ENCODE assay signal across 10 cellular contexts in the genomic region with DNA sequence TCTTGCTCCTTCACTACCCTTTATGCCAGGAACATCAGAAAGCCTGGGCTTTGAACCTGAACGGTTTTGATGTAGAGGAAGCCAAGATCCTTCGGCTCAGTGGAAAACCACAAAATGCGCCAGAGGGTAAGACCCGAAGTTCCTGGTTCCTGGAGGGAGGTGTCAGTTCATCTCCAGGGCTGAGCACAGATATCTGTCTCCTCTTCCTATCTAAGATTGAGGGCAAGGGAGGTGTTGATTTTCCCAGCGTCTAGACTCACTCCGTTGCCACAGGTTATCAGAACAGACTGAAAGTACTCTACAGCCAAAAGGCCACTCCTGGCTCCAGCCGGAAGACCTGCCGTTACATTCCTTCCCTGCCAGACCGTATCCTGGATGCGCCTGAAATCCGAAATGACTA. TPM values are rescaled to one million over a fixed set of nuclear protein-coding genes. Genes with fewer than 3 reads are reported as not detected.
DNase-seq lines count a peak whose midpoint lies in the region; ATAC-seq, FAIRE-seq and TF ChIP-seq lines count a peak whose summit lies in the region.
"Had no signal": no experiment of that assay in that cellular context is flagged by ENCODE, and none has a peak within 500 bp of the region (broad histone marks: within the 10 kb centered on the region; RNA-seq: fewer than 3 reads in every experiment).

No MANE protein-coding gene starts in this region.

- peak overlapping the region; percentile 43 for H3K27ac ChIP-seq in CD8-positive, alpha-beta memory T cell (ENCODE audit: low read depth, low read length)
- H3K27ac ChIP-seq in KOPT-K1 (ENCODE audit: low read depth, low read length, poor library complexity, severe bottlenecking) = peak overlapping the region; percentile 85
- no peak overlapping the region for H3K27ac ChIP-seq in pancreas
- H3K27ac ChIP-seq: thoracic aorta had no signal

- WGBS in pancreas, 2 donors = 26 to 35% methylated on average over 11 of the region's 11 CpGs

- H3K27me3 Mint-ChIP-seq in CD8-positive, alpha-beta memory T cell = no peaks in the 10 kb centered on the region
- peaks cover 12% of the 10 kb centered on the region for H3K27me3 Mint-ChIP-seq in brain
- no peaks in the 10 kb centered on the region for H3K27me3 Mint-ChIP-seq in naive thymus-derived CD8-positive, alpha-beta T cell

- H3K4me1 ChIP-seq in CD8-positive, alpha-beta memory T cell (ENCODE audit: insufficient read depth, low read length) = peaks cover 11% of the 10 kb centered on the region
- peaks cover 0 to 6% (median 0%) of the 10 kb centered on the region in 3 donors for H3K4me1 ChIP-seq in pancreas

- no peak for ATAC-seq in naive thymus-derived CD8-positive, alpha-beta T cell
- ATAC-seq in HG03469 (IDR thresholded peaks at IDR 0.05; ENCODE audit: unreplicated experiment) (no peak), pancreas (no peak), GM18873 (IDR thresholded peaks at IDR 0.05; ENCODE audit: low FRiP score, unreplicated experiment) (no peak)

- peaks cover 0 to 36% (median 10%) of the 10 kb centered on the region in 3 donors for H3K36me3 Mint-ChIP-seq in CD8-positive, alpha-beta memory T cell
- peaks cover 33% of the 10 kb centered on the region for H3K36me3 Mint-ChIP-seq in brain
- H3K36me3 Mint-ChIP-seq in naive thymus-derived CD8-positive, alpha-beta T cell = peaks cover 0 to 33% (median 8%) of the 10 kb centered on the region in 3 donors

- CTCF ChIA-PET in CD8-positive, alpha-beta memory T cell (lab: Charles Lee) = interaction anchor here (1.4 kb wide), 1 partner anchor 31 kb away, joined by 3 read pairs; no protein-coding TSS in a partner anchor

- FAIRE-seq in pancreas (lab: Jason Lieb, UNC) = no peak

- H3K27ac Mint-ChIP-seq in CD8-positive, alpha-beta memory T cell = peak overlapping the region in 4 of 8 donors; percentile 24 to 93 (median 76)
- H3K27ac Mint-ChIP-seq in brain = peak overlapping the region in 3 of 5 experiments; percentile 3 to 63 (median 45)
- H3K27ac Mint-ChIP-seq in naive thymus-derived CD8-positive, alpha-beta T cell = peak overlapping the region in 4 of 10 donors; percentile 5 to 35 (median 22)

- peak overlapping the region; percentile 42 to 82 (median 65) for H3K4me3 Mint-ChIP-seq in CD8-positive, alpha-beta memory T cell
- H3K4me3 Mint-ChIP-seq in brain = peak overlapping the region; percentile 95 to 98 (median 96)
- H3K4me3 Mint-ChIP-seq in naive thymus-derived CD8-positive, alpha-beta T cell = peak overlapping the region; percentile 49 to 97 (median 72)

- TF ChIP-seq CTCF in brain (conservative IDR thresholded peaks at IDR 0.05) = no peak
- TF ChIP-seq CTCF in pancreas (IDR thresholded peaks at IDR 0.05) = no peak

- peak overlapping the region; percentile 95 for H3K4me3 ChIP-seq in CD8-positive, alpha-beta memory T cell (ENCODE audit: low read length)
- no peak overlapping the region for H3K4me3 ChIP-seq in pancreas

- intact Hi-C loops in pancreas (cut with DNase I) = loop anchor here in 2 of 3 donors (10.0 kb wide), 1 partner anchor 125 kb away; no protein-coding TSS in a partner anchor

- POLR2A ChIA-PET in CD8-positive, alpha-beta memory T cell (lab: Charles Lee) = interaction anchor here (1.4 kb wide), 1 partner anchor 11 kb away, joined by 4 read pairs; no protein-coding TSS in a partner anchor
- POLR2A ChIA-PET in naive thymus-derived CD8-positive, alpha-beta T cell (lab: Charles Lee) = interaction anchor here (1.4 to 2.6 kb wide), 3 partner anchors 9 to 30 kb away, joined by 3 to 20 read pairs (median 8); partner anchors contain the start of genes ELOVL1, MED8 and SZT2

- H3K9me3 ChIP-seq in CD8-positive, alpha-beta memory T cell (ENCODE audit: low read length) = no peaks in the 10 kb centered on the region
- H3K9me3 ChIP-seq in KOPT-K1 (ENCODE audit: insufficient read depth, low read length, poor library complexity, severe bottlenecking) (no peaks in the 10 kb centered on the region), pancreas (no peaks in the 10 kb centered on the region)
- H3K9me3 ChIP-seq: thoracic aorta had no signal

- H3K9me3 Mint-ChIP-seq in CD8-positive, alpha-beta memory T cell = no peaks in the 10 kb centered on the region
- H3K9me3 Mint-ChIP-seq in brain = no peaks in the 10 kb centered on the region
- no peaks in the 10 kb centered on the region for H3K9me3 Mint-ChIP-seq in naive thymus-derived CD8-positive, alpha-beta T cell

- DNase-seq in CD8-positive, alpha-beta memory T cell = no peak
- no peak for DNase-seq in naive thymus-derived CD8-positive, alpha-beta T cell
- DNase-seq in pons (ENCODE audit: low spot score) = no peak
- no peak for DNase-seq in pancreas

- H3K27me3 ChIP-seq in CD8-positive, alpha-beta memory T cell (ENCODE audit: insufficient read depth, low read length, poor library complexity, severe bottlenecking) = no peaks in the 10 kb centered on the region
- no peaks in the 10 kb centered on the region for H3K27me3 ChIP-seq in pancreas

- peaks cover 21 to 23% (median 22%) of the 10 kb centered on the region in 3 donors for H3K4me1 Mint-ChIP-seq in CD8-positive, alpha-beta memory T cell
- H3K4me1 Mint-ChIP-seq in brain = peaks cover 44% of the 10 kb centered on the region
- peaks cover 9 to 26% (median 16%) of the 10 kb centered on the region in 4 donors for H3K4me1 Mint-ChIP-seq in naive thymus-derived CD8-positive, alpha-beta T cell

- peaks cover 24% of the 10 kb centered on the region for H3K36me3 ChIP-seq in CD8-positive, alpha-beta memory T cell (ENCODE audit: insufficient read depth, low read length)
- H3K36me3 ChIP-seq in KOPT-K1 (ENCODE audit: insufficient read depth, low read length) (peaks cover 52% of the 10 kb centered on the region), pancreas (peaks cover 0 to 20% (median 5%) of the 10 kb centered on the region in 3 donors)

RNA-seq across cellular contexts. Expression of gene CDC20, which starts 0.9 kb away (rescaled TPM):
- 100 to 1,000 TPM; 118 to 129 TPM for total RNA-seq in CD8-positive, alpha-beta memory T cell
- 0.37 TPM for polyA plus RNA-seq in CD8-positive, alpha-beta memory T cell
- polyA plus RNA-seq in brain (ENCODE audit: insufficient read depth, low read depth, low replicate concordance) (134 TPM), pancreas (under 1 TPM; 0.23 to 0.61 TPM)
- total RNA-seq in naive thymus-derived CD8-positive, alpha-beta T cell = under 1 TPM; 0.39 to 0.77 TPM
- polyA plus RNA-seq in naive thymus-derived CD8-positive, alpha-beta T cell = under 1 TPM in 1 of 3 donors, not detected in 2; 0.59 TPM
- 1 to 10 TPM in 3 of 6 donors, under 1 TPM in 3; 0.12 to 1.8 (median 0.80) TPM for total RNA-seq in pancreas

RNA-seq across cellular contexts. Expression of gene ELOVL1, which starts 8.1 kb away (rescaled TPM):
- 10 to 100 TPM; 89.1 to 98.8 TPM for total RNA-seq in CD8-positive, alpha-beta memory T cell
- polyA plus RNA-seq in CD8-positive, alpha-beta memory T cell = 83.9 TPM
- 158 TPM for polyA plus RNA-seq in brain (ENCODE audit: insufficient read depth, low read depth, low replicate concordance)
- 10 to 100 TPM; 30.3 to 30.8 TPM for total RNA-seq in naive thymus-derived CD8-positive, alpha-beta T cell
- polyA plus RNA-seq in naive thymus-derived CD8-positive, alpha-beta T cell = 10 to 100 TPM; 39.8 to 49.4 (median 45.4) TPM
- 10 to 100 TPM; 22.8 to 44.9 (median 29.5) TPM for total RNA-seq in pancreas
- 10 to 100 TPM; 32.2 to 43.5 TPM for polyA plus RNA-seq in pancreas

RNA-seq across cellular contexts. Expression of gene MPL, which starts 22.1 kb away (rescaled TPM):
- not detected for total RNA-seq in CD8-positive, alpha-beta memory T cell
- not detected for polyA plus RNA-seq in CD8-positive, alpha-beta memory T cell
- 0.32 TPM for polyA plus RNA-seq in brain (ENCODE audit: insufficient read depth, low read depth, low replicate concordance)
- total RNA-seq in naive thymus-derived CD8-positive, alpha-beta T cell = not detected
- polyA plus RNA-seq in naive thymus-derived CD8-positive, alpha-beta T cell = not detected
- under 1 TPM in 4 of 6 donors, not detected in 2; 0.12 to 0.43 (median 0.19) TPM for total RNA-seq in pancreas
- polyA plus RNA-seq in pancreas = under 1 TPM; 0.08 to 0.09 TPM
- total RNA-seq: LHCN-M2, thoracic aorta had no signal

RNA-seq across cellular contexts. Expression of gene MED8, which starts 29.9 kb away (rescaled TPM):
- total RNA-seq in CD8-positive, alpha-beta memory T cell = 10 to 100 TPM; 40.5 to 41.3 TPM
- polyA plus RNA-seq in CD8-positive, alpha-beta memory T cell = 36.7 TPM
- polyA plus RNA-seq in brain (ENCODE audit: insufficient read depth, low read depth, low replicate concordance) (41.1 TPM), pancreas (10 to 100 TPM; 15.3 to 24.8 TPM)
- 10 to 100 TPM; 28.5 to 29.8 TPM for total RNA-seq in naive thymus-derived CD8-positive, alpha-beta T cell
- 10 to 100 TPM; 16.8 to 34.7 (median 30.6) TPM for polyA plus RNA-seq in naive thymus-derived CD8-positive, alpha-beta T cell
- 10 to 100 TPM; 13.5 to 22.6 (median 16.6) TPM for total RNA-seq in pancreas

RNA-seq across cellular contexts. Expression of gene SZT2, which starts 30.0 kb away (rescaled TPM):
- total RNA-seq in CD8-positive, alpha-beta memory T cell = 10 to 100 TPM; 34.4 to 35.1 TPM
- 7.2 TPM for polyA plus RNA-seq in CD8-positive, alpha-beta memory T cell
- polyA plus RNA-seq in brain (ENCODE audit: insufficient read depth, low read depth, low replicate concordance) (10.4 TPM), pancreas (10 to 100 TPM; 23.4 to 54.9 TPM)
- 100 to 1,000 TPM; 133 to 138 TPM for total RNA-seq in naive thymus-derived CD8-positive, alpha-beta T cell
- polyA plus RNA-seq in naive thymus-derived CD8-positive, alpha-beta T cell = 1 to 10 TPM; 2.1 to 7.9 (median 4.9) TPM
- 10 to 100 TPM; 18.5 to 30.8 (median 23.4) TPM for total RNA-seq in pancreas

Comparison
In these comparisons a context has a peak if more than half of its experiments do, and no peak if none do; other contexts are left out.
1. H3K27ac ChIP-seq: peak in CD8-positive, alpha-beta memory T cell (single experiment) and KOPT-K1 (single experiment); none in pancreas (0 of 4).
2. RNA of gene CDC20, which starts 0.9 kb away (polyA plus RNA-seq): 134 TPM in brain (single experiment); 0.23 to 0.61 TPM in pancreas, 0.37 TPM in CD8-positive, alpha-beta memory T cell (single experiment) and 0.59 TPM in naive thymus-derived CD8-positive, alpha-beta T cell; every median in the first group is over 10 times any median in the second.
3. Peak in every context shown above with its lines, with median percentiles within 50 percentile points of each other: H3K4me3 Mint-ChIP-seq.